In the genomic region with DNA sequence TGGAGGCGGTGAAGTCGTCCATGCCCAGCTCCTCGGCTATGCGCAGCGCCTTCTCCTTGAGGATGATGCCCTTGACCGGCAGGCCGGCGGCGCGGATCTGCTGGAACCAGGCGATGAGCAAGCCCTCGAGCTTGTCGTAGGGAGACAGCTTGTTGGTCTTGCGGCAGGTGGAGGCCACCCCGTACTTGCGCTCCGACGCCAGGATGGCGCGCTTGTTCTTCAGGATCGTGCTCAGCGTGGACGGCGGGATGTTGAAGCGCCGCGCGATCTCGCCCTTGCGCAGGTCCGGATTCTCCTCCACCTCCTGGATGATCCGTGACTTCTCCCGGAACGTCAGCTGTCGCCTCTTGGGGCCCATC, we compare ENCODE assay signal across 8 cellular contexts. TPM values are rescaled to one million over a fixed set of nuclear protein-coding genes. Genes with fewer than 3 reads are reported as not detected.
DNase-seq lines count a peak whose midpoint lies in the region; ATAC-seq and TF ChIP-seq lines count a peak whose summit lies in the region.

No MANE protein-coding gene starts in this region.

- peaks cover 48% of the 10 kb centered on the region for H4K20me1 ChIP-seq in BLaER1

- H3K27ac ChIP-seq in BLaER1: peak overlapping the region; percentile 92
- H3K27ac ChIP-seq in left lung: peak overlapping the region; percentile 79 to 82

- no peak overlapping the region for H3K27ac Mint-ChIP-seq in central memory CD8-positive, alpha-beta T cell (ENCODE audit: low read depth)
- H3K27ac Mint-ChIP-seq in stimulated activated naive CD8-positive, alpha-beta T cell treated with anti-CD3 and anti-CD28 coated beads, Interleukin-15, amount 100 ng/mL, for 72 hours: peak overlapping the region in 1 of 2 donors; percentile 54

- H3K9me3 Mint-ChIP-seq in central memory CD8-positive, alpha-beta T cell: no peaks in the 10 kb centered on the region
- no peaks in the 10 kb centered on the region for H3K9me3 Mint-ChIP-seq in stimulated activated naive CD8-positive, alpha-beta T cell treated with anti-CD3 and anti-CD28 coated beads, Interleukin-15, amount 100 ng/mL, for 72 hours

- peaks cover 44% of the 10 kb centered on the region for H3K4me1 Mint-ChIP-seq in central memory CD8-positive, alpha-beta T cell
- H3K4me1 Mint-ChIP-seq in stimulated activated naive CD8-positive, alpha-beta T cell treated with anti-CD3 and anti-CD28 coated beads, Interleukin-15, amount 100 ng/mL, for 72 hours: peaks cover 63% of the 10 kb centered on the region

- no peaks in the 10 kb centered on the region for H3K27me3 Mint-ChIP-seq in central memory CD8-positive, alpha-beta T cell
- H3K27me3 Mint-ChIP-seq in stimulated activated naive CD8-positive, alpha-beta T cell treated with anti-CD3 and anti-CD28 coated beads, Interleukin-15, amount 100 ng/mL, for 72 hours: no peaks in the 10 kb centered on the region

- H3K4me3 Mint-ChIP-seq in central memory CD8-positive, alpha-beta T cell: peak overlapping the region; percentile 74
- H3K4me3 Mint-ChIP-seq in stimulated activated naive CD8-positive, alpha-beta T cell treated with anti-CD3 and anti-CD28 coated beads, Interleukin-15, amount 100 ng/mL, for 72 hours: peak overlapping the region; percentile 78 to 83

- H3K4me3 ChIP-seq in BLaER1: peak overlapping the region; percentile 89
- peak overlapping the region; percentile 69 to 73 for H3K4me3 ChIP-seq in left lung

- intact Hi-C loops in left lung (cut with DNase I): no loop called here

- peak overlapping the region; percentile 92 for H3K4me2 ChIP-seq in BLaER1

- peaks cover 8% of the 10 kb centered on the region for H3K36me3 Mint-ChIP-seq in central memory CD8-positive, alpha-beta T cell (ENCODE audit: insufficient read depth)

- no peak for TF ChIP-seq CTCF in left lung (IDR thresholded peaks at IDR 0.05)

- H3K9ac ChIP-seq in BLaER1: peak overlapping the region; percentile 93

- H3K27me3 ChIP-seq in BLaER1: no peaks in the 10 kb centered on the region; the same call in 1 of the 2 replicates
- H3K27me3 ChIP-seq in left lung: no peaks in the 10 kb centered on the region

- H3K4me1 ChIP-seq in BLaER1 (peaks cover 44% of the 10 kb centered on the region), left lung (peaks cover 29 to 72% of the 10 kb centered on the region in 2 donors)

- ATAC-seq in GM18909 (IDR thresholded peaks at IDR 0.05; ENCODE audit: poor library complexity, unreplicated experiment) (peak; percentile 26), HG03432 (IDR thresholded peaks at IDR 0.05; ENCODE audit: unreplicated experiment) (peak; percentile 21), SK-N-SH treated with all-trans-retinoic acid at 6 μM for 48 hours (peak; percentile 25; the same call in 2 of the 3 replicates), left lung (peak; percentile 3)
- ATAC-seq in central memory CD8-positive, alpha-beta T cell (replicated peaks; ENCODE audit: extremely low read depth, poor library complexity, severe bottlenecking): no peak
- peak; percentile 54 for ATAC-seq in stimulated activated naive CD8-positive, alpha-beta T cell treated with anti-CD3 and anti-CD28 coated beads, Interleukin-15, amount 100 ng/mL, for 72 hours

- peaks cover 19% of the 10 kb centered on the region for H3K36me3 ChIP-seq in BLaER1
- H3K36me3 ChIP-seq in left lung: peaks cover 0 to 11% of the 10 kb centered on the region in 2 donors

- DNase-seq in central memory CD8-positive, alpha-beta T cell (ENCODE audit: low spot score in 2 of 2): no peak
- DNase-seq in left lung (peak in 1 of 2 donors; percentile 86), DMS153 treated with DMSO at 0.1 percent for 48 hours (lab: John Stamatoyannopoulos, UW; ENCODE audit: unreplicated experiment) (no peak)
- peak in 1 of 2 donors; percentile 54 for DNase-seq in stimulated activated naive CD8-positive, alpha-beta T cell treated with anti-CD3 and anti-CD28 coated beads, Interleukin-15, amount 100 ng/mL, for 72 hours

- H3K9me3 ChIP-seq in BLaER1 (no peaks in the 10 kb centered on the region), left lung (no peaks in the 10 kb centered on the region)

TF ChIP-seq in SK-N-SH treated with all-trans-retinoic acid at 6 μM for 48 hours, 23 proteins besides CTCF, POLR2A, EP300 and RAD21:
- no peak for TF ChIP-seq ZNF565 (CRISPR knock-in tag; conservative IDR thresholded peaks at IDR 0.05; ENCODE audit: low read depth)
- TF ChIP-seq ISL1 (CRISPR knock-in tag; IDR thresholded peaks at IDR 0.05): no peak
- TF ChIP-seq PPARA (CRISPR knock-in tag; IDR thresholded peaks at IDR 0.05; ENCODE audit: borderline replicate concordance): no peak
- no peak for TF ChIP-seq SNAI2 (CRISPR knock-in tag; IDR thresholded peaks at IDR 0.05)
- no peak for TF ChIP-seq ZC3H10 (CRISPR knock-in tag; IDR thresholded peaks at IDR 0.05)
- TF ChIP-seq, protein P1, sequence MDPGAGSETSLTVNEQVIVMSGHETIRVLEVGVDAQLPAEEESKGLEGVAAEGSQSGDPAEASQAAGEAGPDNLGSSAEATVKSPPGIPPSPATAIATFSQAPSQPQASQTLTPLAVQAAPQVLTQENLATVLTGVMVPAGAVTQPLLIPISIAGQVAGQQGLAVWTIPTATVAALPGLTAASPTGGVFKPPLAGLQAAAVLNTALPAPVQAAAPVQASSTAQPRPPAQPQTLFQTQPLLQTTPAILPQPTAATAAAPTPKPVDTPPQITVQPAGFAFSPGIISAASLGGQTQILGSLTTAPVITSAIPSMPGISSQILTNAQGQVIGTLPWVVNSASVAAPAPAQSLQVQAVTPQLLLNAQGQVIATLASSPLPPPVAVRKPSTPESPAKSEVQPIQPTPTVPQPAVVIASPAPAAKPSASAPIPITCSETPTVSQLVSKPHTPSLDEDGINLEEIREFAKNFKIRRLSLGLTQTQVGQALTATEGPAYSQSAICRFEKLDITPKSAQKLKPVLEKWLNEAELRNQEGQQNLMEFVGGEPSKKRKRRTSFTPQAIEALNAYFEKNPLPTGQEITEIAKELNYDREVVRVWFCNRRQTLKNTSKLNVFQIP (CRISPR knock-in tag; IDR thresholded peaks at IDR 0.05; ENCODE audit: borderline replicate concordance, low read depth): no peak
- no peak for TF ChIP-seq OSR1 (CRISPR knock-in tag; IDR thresholded peaks at IDR 0.05)
- TF ChIP-seq ZFP3 (CRISPR knock-in tag; IDR thresholded peaks at IDR 0.05): no peak

RNA-seq across cellular contexts. Expression of a gene that starts 0.4 kb away (rescaled TPM):
- 10 to 100 TPM; 78.5 to 94.5 TPM for total RNA-seq in left lung

RNA-seq across cellular contexts. Expression of a gene that starts 4.9 kb away (rescaled TPM):
- total RNA-seq in left lung: 1 to 10 TPM in 1 of 2 donors, under 1 TPM in 1; 0.26 to 2.8 TPM

RNA-seq across cellular contexts. Expression of a gene that starts 10.0 kb away (rescaled TPM):
- 100 to 1,000 TPM; 111 to 121 TPM for total RNA-seq in left lung

RNA-seq across cellular contexts. Expression of a gene that starts 18.6 kb away (rescaled TPM):
- 10 to 100 TPM; 19.4 to 35.6 TPM for total RNA-seq in left lung

RNA-seq across cellular contexts. Expression of a gene that starts 34.2 kb away (rescaled TPM):
- 10 to 100 TPM; 12.7 to 13.6 TPM for total RNA-seq in left lung
